Comparison of ENCODE assay signal across 11 cellular contexts in genomic region chr1:197198911-197199310, GRCh38. TPM values are rescaled to one million over a fixed set of nuclear protein-coding genes. Genes with fewer than 3 reads are reported as not detected.
A peak's percentile ranks its signal among the peaks of the same experiment; 100 is the strongest.
DNase-seq lines count a peak whose midpoint lies in the region; ATAC-seq and TF ChIP-seq lines count a peak whose summit lies in the region.
"Had no signal": no experiment of that assay in that cellular context is flagged by ENCODE, and none has a peak within 500 bp of the region (broad histone marks: within the 10 kb centered on the region; RNA-seq: fewer than 3 reads in every experiment).

No MANE protein-coding gene starts in this region.

- DNase-seq in SK-N-SH (no peak), SJCRH30 (no peak), fibroblast of mammary gland (ENCODE audit: low read depth) (no peak), gastrocnemius medialis (no peak), NCI-H2107 treated with DMSO at 0.1 percent for 48 hours (lab: John Stamatoyannopoulos, UW; ENCODE audit: unreplicated experiment) (no peak)
- DNase-seq: 8988T, NCI-H748 treated with DMSO at 0.1 percent for 48 hours had no signal

- POLR2A ChIA-PET in SK-N-SH (lab: Yijun Ruan, JAX): no interaction called here

- peak overlapping the region; percentile 32; the same call in 1 of the 2 replicates for H3K9ac ChIP-seq in SK-N-SH

- intact Hi-C loops in gastrocnemius medialis (cut with DNase I; ENCODE audit: low total_unique reads): loop anchor here (5.0 kb wide), 1 partner anchor 52 kb away; the partner anchor contains the start of gene ASPM

- H3K79me2 ChIP-seq in SK-N-SH (ENCODE audit: insufficient read depth): peaks cover 77% of the 10 kb centered on the region

- TF ChIP-seq POLR2A in gastrocnemius medialis (IDR thresholded peaks at IDR 0.05): no peak

- in situ Hi-C loops in gastrocnemius medialis (cut with MboI; ENCODE audit: low sequenced_read_pairs in 4 of 4): loop anchor here in 1 of 4 donors (25.0 kb wide), 2 partner anchors 163 to 713 kb away; partner anchors contain the start of genes C1orf53 and LHX9

- H2AFZ ChIP-seq in SK-N-SH (ENCODE audit: low read depth): no peak overlapping the region

- 10% methylated on average over 2 of the region's 2 CpGs for WGBS in SK-N-SH (ENCODE audit: low lambda C conversion rate)

- H3K36me3 ChIP-seq in SK-N-SH (replicated peaks in 1 of 2; ENCODE audit: control insufficient read depth in 1 of 2, insufficient read depth in 2 of 2, low read length in 1 of 2) (peaks cover 3 to 7% of the 10 kb centered on the region in 2 experiments), SJCRH30 (no peaks in the 10 kb centered on the region), gastrocnemius medialis (no peaks in the 10 kb centered on the region)

- CTCF ChIA-PET in SK-N-SH (lab: Yijun Ruan, JAX): interaction anchor here (1.8 kb wide), 1 partner anchor 8 kb away, joined by 9 read pairs; no protein-coding TSS in a partner anchor

- H3K4me2 ChIP-seq in SK-N-SH: peak overlapping the region; percentile 84

- H3K9me3 ChIP-seq in SK-N-SH (no peaks in the 10 kb centered on the region), SJCRH30 (replicated peaks) (no peaks in the 10 kb centered on the region), gastrocnemius medialis (no peaks in the 10 kb centered on the region)

- H3K4me1 ChIP-seq in SK-N-SH (ENCODE audit: control insufficient read depth in 1 of 2, insufficient read depth in 2 of 2, low read depth in 1 of 2, low read length in 1 of 2): peaks cover 28 to 33% of the 10 kb centered on the region in 2 experiments; a peak in 2 of 4 replicates
- no peaks in the 10 kb centered on the region; the same call in 1 of the 2 replicates for H3K4me1 ChIP-seq in SJCRH30
- peaks cover 53 to 57% of the 10 kb centered on the region in 2 donors for H3K4me1 ChIP-seq in gastrocnemius medialis

- H3K4me3 ChIP-seq in SK-N-SH (ENCODE audit: low read depth in 2 of 2, low read length in 1 of 2): peak overlapping the region; percentile 88 to 94
- peak overlapping the region; percentile 71; the same call in 1 of the 2 replicates for H3K4me3 ChIP-seq in SJCRH30
- H3K4me3 ChIP-seq in fibroblast of mammary gland (ENCODE audit: control insufficient read depth, low read depth, low read length): peak overlapping the region; percentile 87
- H3K4me3 ChIP-seq in gastrocnemius medialis: peak overlapping the region; percentile 19 to 82 (median 58)

- H3K27ac ChIP-seq in SK-N-SH (ENCODE audit: low read depth in 2 of 2, low read length in 1 of 2): peak overlapping the region in 1 of 2 experiments; percentile 10; a peak in 1 of 4 replicates
- no peak overlapping the region for H3K27ac ChIP-seq in SJCRH30
- H3K27ac ChIP-seq in gastrocnemius medialis: no peak overlapping the region

- ATAC-seq in SK-N-SH treated with all-trans-retinoic acid at 6 μM for 48 hours: no peak
- ATAC-seq in gastrocnemius medialis: no peak
- no peak for ATAC-seq in GM21723 (IDR thresholded peaks at IDR 0.05; ENCODE audit: unreplicated experiment)
- ATAC-seq in HG03108 (IDR thresholded peaks at IDR 0.05; ENCODE audit: unreplicated experiment): no peak
- ATAC-seq: left lobe of liver had no signal

- H4K20me1 ChIP-seq in SK-N-SH (ENCODE audit: insufficient read depth): no peaks in the 10 kb centered on the region

- no peak for TF ChIP-seq CTCF in SK-N-SH (IDR thresholded peaks at IDR 0.05)
- no peak for TF ChIP-seq CTCF in fibroblast of mammary gland (conservative IDR thresholded peaks at IDR 0.05; ENCODE audit: control insufficient read depth, insufficient read depth, low read depth, low read length)
- no peak for TF ChIP-seq CTCF in gastrocnemius medialis (IDR thresholded peaks at IDR 0.05 in 4 of 5, conservative IDR thresholded peaks at IDR 0.05 in 1 of 5)

- H3K9me2 ChIP-seq in SK-N-SH: no peaks in the 10 kb centered on the region

- no peak for TF ChIP-seq RAD21 in SK-N-SH (IDR thresholded peaks at IDR 0.05; ENCODE audit: low read length)

- H3K27me3 ChIP-seq in SK-N-SH (ENCODE audit: insufficient read depth): no peaks in the 10 kb centered on the region
- H3K27me3 ChIP-seq in SJCRH30: no peaks in the 10 kb centered on the region
- no peaks in the 10 kb centered on the region for H3K27me3 ChIP-seq in gastrocnemius medialis

- TF ChIP-seq EP300 in SK-N-SH (IDR thresholded peaks at IDR 0.05; ENCODE audit: borderline replicate concordance in 1 of 2, low read depth in 1 of 2, low read length in 1 of 2): no peak

- H3F3A ChIP-seq in SK-N-SH (replicated peaks; ENCODE audit: insufficient read depth): peaks cover 9% of the 10 kb centered on the region

TF ChIP-seq in SK-N-SH, 30 proteins besides CTCF, POLR2A, EP300 and RAD21:
- TF ChIP-seq FOSL2 (IDR thresholded peaks at IDR 0.05; ENCODE audit: borderline replicate concordance, low read depth) (0 out of 2 replicates have a peak, but pooled peaks have one; percentile 2), RCOR1 (IDR thresholded peaks at IDR 0.05; ENCODE audit: low read length) (no peak), USF1 (IDR thresholded peaks at IDR 0.05; ENCODE audit: borderline replicate concordance, low read depth) (no peak), SIN3A (IDR thresholded peaks at IDR 0.05; ENCODE audit: borderline replicate concordance, low read depth, low read length) (no peak), JUND (IDR thresholded peaks at IDR 0.05) (no peak)

TF ChIP-seq in SK-N-SH treated with all-trans-retinoic acid at 6 μM for 48 hours, 23 proteins besides CTCF, POLR2A, EP300 and RAD21:
- TF ChIP-seq ZFP30 (CRISPR knock-in tag; IDR thresholded peaks at IDR 0.05) (no peak), ZNF565 (CRISPR knock-in tag; conservative IDR thresholded peaks at IDR 0.05; ENCODE audit: low read depth) (no peak), BACH2 (CRISPR knock-in tag; IDR thresholded peaks at IDR 0.05; ENCODE audit: borderline replicate concordance) (no peak), ISL1 (CRISPR knock-in tag; IDR thresholded peaks at IDR 0.05) (no peak)
TF ChIP-seq in SK-N-SH treated with all-trans-retinoic acid at 6 μM for 48 hours: peak in this region for 0.

RNA-seq across cellular contexts. Expression of gene ZBTB41, which starts 2.2 kb away (rescaled TPM):
- 1.1 and 1.6 TPM in 2 replicates for polyA plus RNA-seq in SK-N-SH (2012; rRNA removed)
- 2.1 and 2.4 TPM in 2 replicates for polyA plus RNA-seq in SK-N-SH (2012; cell fraction: cytosol; rRNA removed)
- 1.1 and 2.6 TPM in 2 replicates for polyA plus RNA-seq in SK-N-SH (2012; cell fraction: nucleus; rRNA removed)
- 6.4 and 6.7 TPM in 2 replicates for total RNA-seq in SJCRH30 (2014; rRNA removed; shearing (Covaris generic))
- 10 to 100 TPM in 2 of 4 donors, 1 to 10 TPM in 2; 6.9 to 14.2 (median 10.9) TPM for total RNA-seq in gastrocnemius medialis

RNA-seq across cellular contexts. Expression of gene ASPM, which starts 52.4 kb away (rescaled TPM):
- polyA plus RNA-seq in SK-N-SH (2012; rRNA removed): 3.0 and 3.3 TPM in 2 replicates
- polyA plus RNA-seq in SK-N-SH (2012; cell fraction: cytosol; rRNA removed): 3.2 and 3.7 TPM in 2 replicates
- polyA plus RNA-seq in SK-N-SH (2012; cell fraction: nucleus; rRNA removed): 3.6 and 7.4 TPM in 2 replicates
- 64.3 and 76.1 TPM in 2 replicates for total RNA-seq in SJCRH30 (2014; rRNA removed; shearing (Covaris generic))
- under 1 TPM; 0.05 to 0.52 (median 0.26) TPM for total RNA-seq in gastrocnemius medialis

Comparison
In these comparisons a context has a peak if more than half of its experiments do, and no peak if none do; other contexts are left out.
1. RNA of gene ASPM, which starts 52.4 kb away (total RNA-seq): 64.3 to 76.1 TPM in SJCRH30; 0.05 to 0.52 TPM in gastrocnemius medialis; every median in the first group is over 10 times any median in the second.
2. Peak in every context shown above with its lines, with median percentiles within 50 percentile points of each other: H3K4me3 ChIP-seq.